Comparison of ENCODE assay signal across 8 cellular contexts in genomic region chrX:64206556-64207162, GRCh38. TPM values are rescaled to one million over a fixed set of nuclear protein-coding genes. Genes with fewer than 3 reads are reported as not detected.
DNase-seq lines count a peak whose midpoint lies in the region; ATAC-seq and TF ChIP-seq lines count a peak whose summit lies in the region.

No MANE protein-coding gene starts in this region.

- H3K4me2 ChIP-seq in SU-DHL-6 (ENCODE audit: low read depth, low read length, poor library complexity, severe bottlenecking), result peak overlapping the region; percentile 83

- H3K9ac ChIP-seq in SU-DHL-6 (ENCODE audit: low read length), result peak overlapping the region; percentile 71; the same call in 1 of the 2 replicates

- H3K9me2 ChIP-seq in SU-DHL-6 (replicated peaks; ENCODE audit: insufficient read depth, low read length), result no peaks in the 10 kb centered on the region

- H4K20me1 ChIP-seq in SU-DHL-6 (ENCODE audit: low read depth, low read length), result no peaks in the 10 kb centered on the region

- H3K9me3 ChIP-seq in SU-DHL-6 (ENCODE audit: insufficient read depth, low read length), result no peaks in the 10 kb centered on the region

- no peaks in the 10 kb centered on the region for H3F3A ChIP-seq in SU-DHL-6 (ENCODE audit: insufficient read depth)

- DNase-seq in GM12864 (ENCODE audit: low read depth) (no peak), fibroblast of villous mesenchyme (ENCODE audit: low read depth) (peak; percentile 43), retinal pigment epithelial cell (ENCODE audit: low read depth) (no peak), NAMALWA (ENCODE audit: low spot score) (no peak), Ammon's horn (ENCODE audit: low spot score) (no peak)

- H3K4me3 ChIP-seq in GM12864 (ENCODE audit: low read depth, low read length), result peak overlapping the region; percentile 53
- H3K4me3 ChIP-seq in SU-DHL-6 (ENCODE audit: insufficient read depth, low read length, poor library complexity, severe bottlenecking), result no peak overlapping the region
- peak overlapping the region; percentile 64 for H3K4me3 ChIP-seq in fibroblast of villous mesenchyme (ENCODE audit: low read depth, low read length)
- H3K4me3 ChIP-seq in retinal pigment epithelial cell (ENCODE audit: low read length), result peak overlapping the region; percentile 56

- H3K79me2 ChIP-seq in SU-DHL-6 (ENCODE audit: insufficient read depth, low read length), result no peaks in the 10 kb centered on the region

- no peaks in the 10 kb centered on the region for H3K36me3 ChIP-seq in SU-DHL-6 (ENCODE audit: low read length)

- H2AFZ ChIP-seq in SU-DHL-6 (ENCODE audit: low read depth, low read length, severe bottlenecking), result peak overlapping the region; percentile 86

- TF ChIP-seq CTCF in GM12864 (IDR thresholded peaks at IDR 0.05; ENCODE audit: low read depth, low read length, missing control alignments) (no peak), SU-DHL-6 (IDR thresholded peaks at IDR 0.05; ENCODE audit: insufficient read depth, low read length, poor library complexity, severe bottlenecking) (no peak), fibroblast of villous mesenchyme (IDR thresholded peaks at IDR 0.05; ENCODE audit: insufficient read depth, low read depth, low read length) (no peak), retinal pigment epithelial cell (conservative IDR thresholded peaks at IDR 0.05; ENCODE audit: low read depth, low read length) (no peak)

- H3K27me3 ChIP-seq in SU-DHL-6 (ENCODE audit: low read length), result no peaks in the 10 kb centered on the region

- H3K27ac ChIP-seq in SU-DHL-6 (ENCODE audit: low read depth, low read length), result no peak overlapping the region

- ATAC-seq in HG02870 (IDR thresholded peaks at IDR 0.05; ENCODE audit: unreplicated experiment) (no peak), HG03135 (IDR thresholded peaks at IDR 0.05; ENCODE audit: unreplicated experiment) (no peak)

RNA-seq across cellular contexts. Expression of gene AMER1, which starts 1.2 kb away (rescaled TPM):
- 1.7 and 1.9 TPM in 2 replicates for total RNA-seq in fibroblast of villous mesenchyme

RNA-seq across cellular contexts. Expression of gene ASB12, which starts 23.7 kb away (rescaled TPM):
- not detected in 2 replicates for total RNA-seq in fibroblast of villous mesenchyme
